Comparison of ENCODE assay signal across 2 cellular contexts in the genomic region with DNA sequence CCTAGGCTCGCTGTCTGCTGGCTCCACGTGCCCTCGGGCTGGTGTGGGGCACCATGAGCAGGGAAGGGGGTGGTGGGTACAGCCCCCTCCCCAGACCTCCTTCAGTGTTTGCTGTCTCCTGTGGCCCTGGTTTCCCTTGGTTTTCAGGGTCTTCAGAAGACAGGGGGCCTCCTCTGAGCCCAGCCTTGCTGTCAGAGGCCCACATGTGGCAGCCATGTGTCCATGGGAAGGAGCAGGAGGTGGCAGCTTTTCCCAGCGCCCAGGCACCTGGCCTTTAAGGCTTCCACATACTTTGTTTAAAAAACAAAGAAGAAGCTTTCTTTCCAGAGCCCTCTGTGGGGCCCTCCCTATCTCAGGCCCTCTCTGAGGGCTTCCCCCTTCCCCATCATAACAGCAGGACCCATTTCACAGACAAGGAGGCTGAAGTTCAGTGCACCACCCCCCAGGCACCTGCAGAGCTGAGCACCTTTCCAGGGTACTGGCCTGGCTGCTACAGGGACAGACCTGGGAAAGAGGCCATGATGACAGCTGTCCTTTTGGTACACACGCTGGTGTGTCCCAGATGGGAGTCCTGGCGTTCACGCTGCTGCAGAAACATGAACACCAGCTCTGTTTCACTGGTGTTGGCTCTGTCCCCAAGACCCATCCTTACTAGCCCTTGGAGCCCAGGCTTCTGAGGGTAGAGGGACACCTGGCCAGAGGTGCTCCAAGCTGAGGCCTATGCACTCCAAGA.
TF ChIP-seq lines count a peak whose summit lies in the region.

No MANE protein-coding gene starts in this region.

TF ChIP-seq in SK-N-SH, 30 proteins besides CTCF, POLR2A, EP300 and RAD21:
- TF ChIP-seq MXI1 (IDR thresholded peaks at IDR 0.05; ENCODE audit: low read depth, low read length): peak; percentile 73; the same call in 1 of the 2 replicates
- TF ChIP-seq, protein P1, sequence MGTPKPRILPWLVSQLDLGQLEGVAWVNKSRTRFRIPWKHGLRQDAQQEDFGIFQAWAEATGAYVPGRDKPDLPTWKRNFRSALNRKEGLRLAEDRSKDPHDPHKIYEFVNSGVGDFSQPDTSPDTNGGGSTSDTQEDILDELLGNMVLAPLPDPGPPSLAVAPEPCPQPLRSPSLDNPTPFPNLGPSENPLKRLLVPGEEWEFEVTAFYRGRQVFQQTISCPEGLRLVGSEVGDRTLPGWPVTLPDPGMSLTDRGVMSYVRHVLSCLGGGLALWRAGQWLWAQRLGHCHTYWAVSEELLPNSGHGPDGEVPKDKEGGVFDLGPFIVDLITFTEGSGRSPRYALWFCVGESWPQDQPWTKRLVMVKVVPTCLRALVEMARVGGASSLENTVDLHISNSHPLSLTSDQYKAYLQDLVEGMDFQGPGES (IDR thresholded peaks at IDR 0.05; ENCODE audit: low read depth, low read length): no peak

TF ChIP-seq in H1, 55 proteins besides CTCF, POLR2A, EP300 and RAD21:
- no peak for TF ChIP-seq SP4 (IDR thresholded peaks at IDR 0.05; ENCODE audit: low read length)
- TF ChIP-seq SAP30 (IDR thresholded peaks at IDR 0.05; ENCODE audit: insufficient read depth, insufficient replicate concordance, low read length): no peak
- no peak for TF ChIP-seq RFX5 (IDR thresholded peaks at IDR 0.05; ENCODE audit: borderline replicate concordance, low read depth, low read length)
TF ChIP-seq in H1: peak in this region for 0.
